Comparison of ENCODE assay signal across 8 cellular contexts in genomic region chr4:1581164-1581894, GRCh38.
A peak's percentile ranks its signal among the peaks of the same experiment; 100 is the strongest.
DNase-seq lines count a peak whose midpoint lies in the region; ATAC-seq and TF ChIP-seq lines count a peak whose summit lies in the region.
"Not testable (repeated sequence)": the region's sequence is repeated elsewhere in the genome, so short reads cannot be mapped to it uniquely, and the experiment has no call there.

No MANE protein-coding gene starts in this region.

- WGBS in lower leg skin, 2 donors: 28 to 31% methylated on average over 11 to 13 of the region's 15 CpGs

- TF ChIP-seq CTCF in AG09309 (IDR thresholded peaks at IDR 0.05; ENCODE audit: control insufficient read depth, insufficient read depth, low read depth, low read length, missing control alignments); lower leg skin (IDR thresholded peaks at IDR 0.05): not testable (repeated sequence)

- H3K4me3 ChIP-seq in AG09309 (ENCODE audit: control insufficient read depth, low read depth, low read length); lower leg skin (ENCODE audit: low read depth, poor library complexity, severe bottlenecking): not testable (repeated sequence)

- peak overlapping the region in 1 of 2 donors; percentile 37 for H3K4me3 Mint-ChIP-seq in effector memory CD8-positive, alpha-beta T cell

- peak overlapping the region; percentile 3 to 38 for H3K27ac Mint-ChIP-seq in effector memory CD8-positive, alpha-beta T cell

- not testable (repeated sequence) for H3K9me3 Mint-ChIP-seq in effector memory CD8-positive, alpha-beta T cell

- not testable (repeated sequence) for H3K27me3 Mint-ChIP-seq in effector memory CD8-positive, alpha-beta T cell

- intact Hi-C loops in lower leg skin (cut with DNase I; ENCODE audit: low total_unique reads): not testable (repeated sequence)

- DNase-seq in AG09309 (ENCODE audit: low read depth) (peak; percentile 57), GM19240 (ENCODE audit: insufficient read length, low spot score) (peak; percentile 75), RPMI8226 (peak; percentile 89), activated T-cell treated with anti-CD3 and anti-CD28 coated beads for 4 hours (peak; percentile 78), lower leg skin (ENCODE audit: low spot score in 2 of 2) (peak; percentile 94 to 99)
- peak; percentile 92 to 94 (median 94) for DNase-seq in effector memory CD8-positive, alpha-beta T cell
- peak; percentile 84 for DNase-seq in stimulated activated CD4-positive, alpha-beta T cell treated with anti-CD3 and anti-CD28 coated beads, Interleukin-4, amount 100 ng/mL, for 1 hour

- peak; percentile 63 for ATAC-seq in HG03520 (IDR thresholded peaks at IDR 0.05; ENCODE audit: unreplicated experiment)
- peak; percentile 65 for ATAC-seq in effector memory CD8-positive, alpha-beta T cell (replicated peaks)

- not testable (repeated sequence) for H3K4me1 Mint-ChIP-seq in effector memory CD8-positive, alpha-beta T cell (ENCODE audit: low read depth in 2 of 2)

- not testable (repeated sequence) for H3K36me3 Mint-ChIP-seq in effector memory CD8-positive, alpha-beta T cell (ENCODE audit: insufficient read depth)

- not testable (repeated sequence) for TF ChIP-seq POLR2A in lower leg skin (IDR thresholded peaks at IDR 0.05)
